12 cellular contexts compared by ENCODE assay signal in the genomic region with DNA sequence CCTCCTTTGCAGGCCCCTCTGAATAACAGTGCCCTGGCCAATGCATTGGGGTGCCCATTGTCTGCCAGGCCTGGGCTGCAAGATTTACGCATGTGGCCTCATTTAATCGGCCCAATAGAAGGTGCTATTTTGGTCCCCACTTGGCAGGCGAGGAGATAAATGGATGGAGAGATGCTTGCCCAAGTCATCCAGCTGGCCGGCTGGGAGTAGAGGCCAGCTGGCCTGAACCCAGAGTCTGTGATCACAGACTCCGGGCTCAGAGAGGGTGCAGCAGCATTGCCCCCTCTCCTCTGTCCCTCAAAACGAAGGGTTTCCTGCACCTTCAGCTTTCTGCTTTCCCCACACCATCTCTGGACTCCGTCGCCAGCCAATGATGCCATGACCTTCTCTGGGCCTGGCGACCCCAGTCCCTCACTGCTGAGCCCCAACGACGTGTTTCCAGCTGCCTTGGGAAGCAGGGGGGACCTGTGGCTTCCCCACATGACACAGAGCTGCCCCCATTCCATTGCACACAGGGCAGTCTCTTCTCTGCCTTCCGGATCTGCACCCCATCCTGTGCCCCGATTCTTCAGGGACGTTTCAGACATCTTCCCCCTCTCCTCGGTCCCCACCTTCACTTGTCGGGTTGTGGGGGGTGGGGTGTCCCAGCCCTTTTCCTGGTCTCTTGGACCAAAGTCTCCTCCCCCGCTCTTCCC.
DNase-seq lines count a peak whose midpoint lies in the region; ATAC-seq lines count a peak whose summit lies in the region.
"Had no signal": no experiment of that assay in that cellular context is flagged by ENCODE, and none has a peak within 500 bp of the region (broad histone marks: within the 10 kb centered on the region; RNA-seq: fewer than 3 reads in every experiment).

No MANE protein-coding gene starts in this region.

- no peak overlapping the region for H3K4me3 ChIP-seq in NT2/D1 (ENCODE audit: insufficient read length, low read depth)

- peak overlapping the region; percentile 43 for H3K9ac ChIP-seq in NT2/D1 (ENCODE audit: insufficient read length, low read depth)

- ATAC-seq in HG02798 (IDR thresholded peaks at IDR 0.05; ENCODE audit: poor library complexity, unreplicated experiment) = no peak
- no peak for ATAC-seq in HG03139 (IDR thresholded peaks at IDR 0.05; ENCODE audit: unreplicated experiment)

- no peaks in the 10 kb centered on the region for H3K9me3 ChIP-seq in NT2/D1 (ENCODE audit: insufficient read depth, low read length)

- no peak for DNase-seq in NT2/D1 (ENCODE audit: low read depth, low spot score)
- peak in 56 of 61 donors; percentile 18 to 86 (median 72) for DNase-seq in caudate nucleus (lab: John Stamatoyannopoulos, UW)
- DNase-seq in medulla oblongata (ENCODE audit: extremely low spot score) = peak; percentile 95
- DNase-seq in substantia nigra (lab: John Stamatoyannopoulos, UW) = peak in 42 of 49 donors; percentile 29 to 89 (median 73)
- no peak for DNase-seq in NCI-H524 treated with DMSO at 0.1 percent for 48 hours (lab: John Stamatoyannopoulos, UW)
- DNase-seq: activated CD8-positive, alpha-beta memory T cell treated with anti-CD3 and anti-CD28 coated beads, Interleukin-2, amount 50 U/mL, for 4 hours; activated naive CD8-positive, alpha-beta T cell treated with anti-CD3 and anti-CD28 coated beads, Interleukin-2, amount 10 ng/mL, durations not matched to agents 7 days and 5 days; GOT3; NCI-H2081 treated with DMSO at 0.1 percent for 48 hours; WERI-Rb-1 had no signal

- peaks cover 71% of the 10 kb centered on the region for H3K4me1 ChIP-seq in NT2/D1 (ENCODE audit: insufficient read depth, insufficient read length)

- H3K36me3 ChIP-seq in NT2/D1 (ENCODE audit: insufficient read depth, insufficient read length, low read length) = no peaks in the 10 kb centered on the region
- H3K36me3 ChIP-seq: WERI-Rb-1 had no signal

- peak overlapping the region; percentile 85 for H3K27ac ChIP-seq in caudate nucleus (ENCODE audit: low read depth, low read length)
- H3K27ac ChIP-seq in substantia nigra (ENCODE audit: low read depth, low read length, poor library complexity, severe bottlenecking) = peak overlapping the region; percentile 83
- H3K27ac ChIP-seq: WERI-Rb-1 had no signal

- H3K27me3 ChIP-seq in NT2/D1 (ENCODE audit: insufficient read depth, insufficient read length) = no peaks in the 10 kb centered on the region

Comparison
In these comparisons a context has a peak if more than half of its experiments do, and no peak if none do; other contexts are left out.
1. DNase-seq: peak in caudate nucleus (56 of 61), medulla oblongata (single experiment) and substantia nigra (42 of 49); none in NT2/D1 (single experiment) and NCI-H524 treated with DMSO at 0.1 percent for 48 hours (single experiment).